Comparison of ENCODE assay signal across 8 cellular contexts in genomic region chr20:35541118-35541782, GRCh38. TPM values are rescaled to one million over a fixed set of nuclear protein-coding genes. Genes with fewer than 3 reads are reported as not detected.
DNase-seq lines count a peak whose midpoint lies in the region; ATAC-seq and TF ChIP-seq lines count a peak whose summit lies in the region.

No MANE protein-coding gene starts in this region.

- H3K9me3 Mint-ChIP-seq in effector memory CD8-positive, alpha-beta T cell: no peaks in the 10 kb centered on the region
- H3K9me3 Mint-ChIP-seq in osteocyte (ENCODE audit: unreplicated experiment): no peaks in the 10 kb centered on the region

- DNase-seq in D341Med (ENCODE audit: low spot score) (peak; percentile 21), MM.1S (no peak), osteocyte (ENCODE audit: extremely low spot score, unreplicated experiment) (no peak), NCI-H1436 treated with DMSO at 0.1 percent for 48 hours (lab: John Stamatoyannopoulos, UW) (no peak), left lobe of liver (ENCODE audit: low spot score) (no peak)
- no peak for DNase-seq in effector memory CD8-positive, alpha-beta T cell
- DNase-seq in stimulated activated CD4-positive, alpha-beta T cell treated with anti-CD3 and anti-CD28 coated beads, Interleukin-12 subunit alpha, Interleukin-12 subunit beta, amount 100 ng/mL, for 4 hours: no peak

- H3K4me2 ChIP-seq in MM.1S (ENCODE audit: low read depth, low read length): peak overlapping the region; percentile 88

- H3K9ac ChIP-seq in MM.1S (ENCODE audit: low read length): peak overlapping the region; percentile 13; the same call in 1 of the 2 replicates

- H3K4me1 Mint-ChIP-seq in effector memory CD8-positive, alpha-beta T cell (ENCODE audit: low read depth in 2 of 2): peaks cover 11 to 13% of the 10 kb centered on the region in 2 donors
- H3K4me1 Mint-ChIP-seq in osteocyte (ENCODE audit: unreplicated experiment): peaks cover 18% of the 10 kb centered on the region

- H3K9me3 ChIP-seq in MM.1S (replicated peaks; ENCODE audit: insufficient read depth, low read length): no peaks in the 10 kb centered on the region

- no peak for TF ChIP-seq CTCF in MM.1S (IDR thresholded peaks at IDR 0.05; ENCODE audit: low read length)
- TF ChIP-seq CTCF in osteocyte (IDR thresholded peaks at IDR 0.05): no peak

- H3K27me3 Mint-ChIP-seq in effector memory CD8-positive, alpha-beta T cell: no peaks in the 10 kb centered on the region
- H3K27me3 Mint-ChIP-seq in osteocyte (ENCODE audit: unreplicated experiment): no peaks in the 10 kb centered on the region

- no peak for ATAC-seq in effector memory CD8-positive, alpha-beta T cell (replicated peaks)
- no peak for ATAC-seq in HG03469 (IDR thresholded peaks at IDR 0.05; ENCODE audit: unreplicated experiment)
- no peak for ATAC-seq in left lobe of liver

- H3K27ac ChIP-seq in MM.1S (ENCODE audit: low read length): no peak overlapping the region

- no peaks in the 10 kb centered on the region for H3F3A ChIP-seq in MM.1S (ENCODE audit: insufficient read depth, low read length)

- no peaks in the 10 kb centered on the region for H4K20me1 ChIP-seq in MM.1S (ENCODE audit: insufficient read depth, low read length)

- no peaks in the 10 kb centered on the region for H3K27me3 ChIP-seq in MM.1S (replicated peaks; ENCODE audit: insufficient read depth, low read length)

- H2AFZ ChIP-seq in MM.1S (ENCODE audit: low read length): peak overlapping the region; percentile 55

- no peaks in the 10 kb centered on the region for H3K9me2 ChIP-seq in MM.1S (replicated peaks; ENCODE audit: insufficient read depth, low read length)

- peaks cover 6% of the 10 kb centered on the region for H3K36me3 Mint-ChIP-seq in effector memory CD8-positive, alpha-beta T cell (ENCODE audit: insufficient read depth)
- H3K36me3 Mint-ChIP-seq in osteocyte (ENCODE audit: unreplicated experiment): peaks cover 6% of the 10 kb centered on the region

- H3K36me3 ChIP-seq in MM.1S (replicated peaks; ENCODE audit: insufficient read depth, low read length): no peaks in the 10 kb centered on the region

- H3K4me1 ChIP-seq in MM.1S (ENCODE audit: low read length): peaks cover 4% of the 10 kb centered on the region; the same call in 1 of the 2 replicates

- peak overlapping the region; percentile 86 to 92 for H3K27ac Mint-ChIP-seq in effector memory CD8-positive, alpha-beta T cell
- peak overlapping the region; percentile 60 for H3K27ac Mint-ChIP-seq in osteocyte (ENCODE audit: unreplicated experiment)

- H3K4me3 ChIP-seq in MM.1S (ENCODE audit: low read length): peak overlapping the region; percentile 90

- H3K4me3 Mint-ChIP-seq in effector memory CD8-positive, alpha-beta T cell: peak overlapping the region; percentile 86 to 92
- peak overlapping the region; percentile 90 for H3K4me3 Mint-ChIP-seq in osteocyte (ENCODE audit: unreplicated experiment)

- peaks cover 5% of the 10 kb centered on the region; the same call in 1 of the 2 replicates for H3K79me2 ChIP-seq in MM.1S (ENCODE audit: low read length)

RNA-seq across cellular contexts. Expression of gene ERGIC3, which starts 0.6 kb away (rescaled TPM):
- 313 and 323 TPM in 2 replicates for total RNA-seq in osteocyte
- 107 TPM for total RNA-seq in left lobe of liver

RNA-seq across cellular contexts. Expression of gene C20orf173, which starts 11.8 kb away (rescaled TPM):
- total RNA-seq in osteocyte (not detected in 2 replicates), left lobe of liver (not detected)
